ENCODE assay signal across 19 cellular contexts in the genomic region with DNA sequence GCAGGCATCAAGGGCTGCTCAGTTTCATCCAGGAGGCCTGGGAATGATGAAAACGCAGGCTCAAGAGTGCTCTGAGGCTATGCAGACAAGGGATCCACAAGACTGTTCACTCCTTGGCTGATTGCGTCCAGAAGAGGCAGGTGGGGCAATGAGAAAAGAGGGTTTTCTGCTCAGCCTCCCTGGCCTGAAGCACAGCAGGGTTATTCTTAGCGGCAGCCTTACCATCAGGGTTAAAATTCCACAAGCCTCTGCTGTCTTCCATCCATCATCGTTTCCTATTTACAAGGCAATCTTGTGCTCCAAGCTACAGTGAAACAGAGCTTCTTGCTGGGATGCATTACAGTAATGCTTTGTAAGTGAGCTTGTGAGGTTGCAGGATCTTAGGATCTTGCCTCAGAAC.
"Had no signal": no experiment of that assay in that cellular context is flagged by ENCODE, and none has a peak within 500 bp of the region (broad histone marks: within the 10 kb centered on the region; RNA-seq: fewer than 3 reads in every experiment).

No MANE protein-coding gene starts in this region.

- H3K4me1 Mint-ChIP-seq: brain; central memory CD8-positive, alpha-beta T cell had no signal

- H3K4me2 ChIP-seq: KMS-11 had no signal

- H3K9ac ChIP-seq: KMS-11 had no signal

- DNase-seq: activated CD4-positive, alpha-beta memory T cell treated with anti-CD3 and anti-CD28 coated beads for 36 hours; activated CD4-positive, alpha-beta T cell treated with anti-CD3 and anti-CD28 coated beads, Interleukin-2, amount 10 ng/mL, durations not matched to agents 7 days and 5 days; activated CD4-positive, CD25-positive, alpha-beta regulatory T cell; activated naive CD4-positive, alpha-beta T cell treated with Interleukin-2 at 50 U/mL for 16 hours; activated T-cell treated with anti-CD3 and anti-CD28 coated beads, Interleukin-2, amount 50 U/mL, for 72 hours; amygdala; NCI-H1092; NCI-H2029 treated with DMSO at 0.1 percent for 48 hours; NCI-H345; NCI-H510A; NCI-H69; NK-92 treated with Interleukin-12 subunit alpha and Interleukin-12 subunit beta, amount 100 ng/mL, for 24 hours; SHP77 treated with DMSO at 0.1 percent for 48 hours; T-helper 1 cell had no signal

- H3K27ac Mint-ChIP-seq: activated CD4-positive, alpha-beta memory T cell treated with anti-CD3 and anti-CD28 coated beads for 36 hours; activated CD4-positive, alpha-beta T cell treated with anti-CD3 and anti-CD28 coated beads, Interleukin-2, amount 10 ng/mL, durations not matched to agents 7 days and 5 days; activated naive CD8-positive, alpha-beta T cell; activated T-cell treated with anti-CD3 and anti-CD28 coated beads, Interleukin-2, amount 50 U/mL, for 72 hours; brain had no signal

- ATAC-seq: activated T-cell treated with anti-CD3 and anti-CD28 coated beads, Interleukin-2, amount 50 U/mL, for 72 hours had no signal

- H3K27ac ChIP-seq: KMS-11, VCaP had no signal

- H3K36me3 Mint-ChIP-seq: activated CD4-positive, alpha-beta memory T cell treated with anti-CD3 and anti-CD28 coated beads for 36 hours; activated naive CD8-positive, alpha-beta T cell; brain had no signal

- H3K4me3 Mint-ChIP-seq: activated CD4-positive, alpha-beta memory T cell treated with anti-CD3 and anti-CD28 coated beads for 36 hours; activated CD4-positive, alpha-beta T cell treated with anti-CD3 and anti-CD28 coated beads, Interleukin-2, amount 10 ng/mL, durations not matched to agents 7 days and 5 days; activated naive CD8-positive, alpha-beta T cell; activated T-cell treated with anti-CD3 and anti-CD28 coated beads, Interleukin-2, amount 50 U/mL, for 72 hours; brain; central memory CD8-positive, alpha-beta T cell had no signal
